ENCODE assay signal across 27 cellular contexts in the genomic region with DNA sequence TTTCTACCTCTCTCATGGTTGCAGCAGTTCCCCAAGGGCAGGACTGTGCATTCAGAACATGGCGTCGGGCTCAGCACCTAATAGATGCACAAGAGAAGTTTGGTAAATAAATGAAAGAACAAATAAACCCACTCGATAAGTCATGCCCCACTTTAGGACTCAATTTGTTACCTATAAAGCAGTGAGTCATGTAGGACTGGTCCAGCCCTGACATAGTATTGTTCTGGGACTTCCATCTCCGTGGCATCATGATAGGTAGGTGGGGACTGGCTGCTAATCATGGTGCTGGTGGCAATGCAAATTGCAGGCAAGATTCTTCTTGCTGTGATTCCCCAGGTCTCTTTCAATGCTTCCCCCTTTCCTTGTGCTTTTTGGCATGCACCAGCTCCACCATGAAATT.
"Had no signal": no experiment of that assay in that cellular context is flagged by ENCODE, and none has a peak within 500 bp of the region (broad histone marks: within the 10 kb centered on the region; RNA-seq: fewer than 3 reads in every experiment).

No MANE protein-coding gene starts in this region.

- H3K36me3 ChIP-seq: gastrocnemius medialis had no signal

- H3K27me3 ChIP-seq: body of pancreas, esophagus muscularis mucosa, foreskin keratinocyte, gastrocnemius medialis had no signal

- H3K4me3 ChIP-seq: body of pancreas, esophagus muscularis mucosa, gastrocnemius medialis had no signal

- H3K27ac Mint-ChIP-seq: activated CD4-positive, alpha-beta memory T cell treated with anti-CD3 and anti-CD28 coated beads, Interleukin-2, amount 10 ng/mL, durations not matched to agents 7 days and 5 days; activated CD4-positive, alpha-beta T cell treated with anti-CD3 and anti-CD28 coated beads, Interleukin-2, amount 10 ng/mL, durations not matched to agents 7 days and 5 days; activated naive CD4-positive, alpha-beta T cell treated with anti-CD3 and anti-CD28 coated beads, Interleukin-2, amount 10 ng/mL, durations not matched to agents 7 days and 5 days; activated naive CD4-positive, alpha-beta T cell treated with anti-CD3 and anti-CD28 coated beads, Interleukin-2, amount 50 U/mL, for 72 hours; activated naive CD8-positive, alpha-beta T cell treated with anti-CD3 and anti-CD28 coated beads, Interleukin-2, amount 10 ng/mL, durations not matched to agents 7 days and 5 days; activated T-cell treated with anti-CD3 and anti-CD28 coated beads, Interleukin-2, amount 50 U/mL, for 24 hours; activated T-cell treated with anti-CD3 and anti-CD28 coated beads, Interleukin-2, amount 50 U/mL, for 72 hours; effector memory CD8-positive, alpha-beta T cell had no signal

- H3K4me1 ChIP-seq: body of pancreas, foreskin keratinocyte had no signal

- ATAC-seq: activated naive CD4-positive, alpha-beta T cell treated with anti-CD3 and anti-CD28 coated beads, Interleukin-2, amount 50 U/mL, for 72 hours; activated T-cell treated with anti-CD3 and anti-CD28 coated beads, Interleukin-2, amount 50 U/mL, for 72 hours; body of pancreas; effector memory CD8-positive, alpha-beta T cell; foreskin keratinocyte; gastrocnemius medialis had no signal

- H3K9me3 Mint-ChIP-seq: activated CD4-positive, alpha-beta memory T cell treated with anti-CD3 and anti-CD28 coated beads, Interleukin-2, amount 10 ng/mL, durations not matched to agents 7 days and 5 days; activated CD4-positive, alpha-beta T cell treated with anti-CD3 and anti-CD28 coated beads, Interleukin-2, amount 10 ng/mL, durations not matched to agents 7 days and 5 days; activated naive CD4-positive, alpha-beta T cell treated with anti-CD3 and anti-CD28 coated beads, Interleukin-2, amount 10 ng/mL, durations not matched to agents 7 days and 5 days; activated naive CD4-positive, alpha-beta T cell treated with anti-CD3 and anti-CD28 coated beads, Interleukin-2, amount 50 U/mL, for 72 hours; activated naive CD8-positive, alpha-beta T cell treated with anti-CD3 and anti-CD28 coated beads, Interleukin-2, amount 10 ng/mL, durations not matched to agents 7 days and 5 days; activated T-cell treated with anti-CD3 and anti-CD28 coated beads, Interleukin-2, amount 50 U/mL, for 24 hours; effector memory CD8-positive, alpha-beta T cell had no signal

- H3K27ac ChIP-seq: body of pancreas, esophagus muscularis mucosa, foreskin keratinocyte, gastrocnemius medialis had no signal

- H3K36me3 Mint-ChIP-seq: activated naive CD4-positive, alpha-beta T cell treated with anti-CD3 and anti-CD28 coated beads, Interleukin-2, amount 10 ng/mL, durations not matched to agents 7 days and 5 days; activated naive CD4-positive, alpha-beta T cell treated with anti-CD3 and anti-CD28 coated beads, Interleukin-2, amount 50 U/mL, for 72 hours; activated naive CD8-positive, alpha-beta T cell treated with anti-CD3 and anti-CD28 coated beads, Interleukin-2, amount 10 ng/mL, durations not matched to agents 7 days and 5 days had no signal

- H3K9me3 ChIP-seq: body of pancreas, esophagus muscularis mucosa, gastrocnemius medialis had no signal

- H3K4me1 Mint-ChIP-seq: activated CD4-positive, alpha-beta memory T cell treated with anti-CD3 and anti-CD28 coated beads, Interleukin-2, amount 10 ng/mL, durations not matched to agents 7 days and 5 days; activated CD4-positive, alpha-beta T cell treated with anti-CD3 and anti-CD28 coated beads, Interleukin-2, amount 10 ng/mL, durations not matched to agents 7 days and 5 days; activated naive CD4-positive, alpha-beta T cell treated with anti-CD3 and anti-CD28 coated beads, Interleukin-2, amount 10 ng/mL, durations not matched to agents 7 days and 5 days; activated naive CD8-positive, alpha-beta T cell treated with anti-CD3 and anti-CD28 coated beads, Interleukin-2, amount 10 ng/mL, durations not matched to agents 7 days and 5 days had no signal

- DNase-seq: activated CD4-positive, alpha-beta memory T cell treated with anti-CD3 and anti-CD28 coated beads, Interleukin-2, amount 10 ng/mL, durations not matched to agents 7 days and 5 days; activated CD4-positive, alpha-beta T cell treated with anti-CD3 and anti-CD28 coated beads for 1 hour; activated CD4-positive, alpha-beta T cell treated with anti-CD3 and anti-CD28 coated beads for 4 hours; activated CD4-positive, alpha-beta T cell treated with anti-CD3 and anti-CD28 coated beads, Interleukin-2, amount 10 ng/mL, durations not matched to agents 7 days and 5 days; activated CD4-positive, alpha-beta T cell treated with anti-CD3 and anti-CD28 coated beads, Interleukin-2, amount 50 U/mL, for 4 hours; activated CD4-positive, CD25-positive, alpha-beta regulatory T cell; activated CD8-positive, alpha-beta memory T cell treated with anti-CD3 and anti-CD28 coated beads, Interleukin-2, amount 50 U/mL, for 48 hours; activated gamma-delta T cell; activated naive CD4-positive, alpha-beta T cell; activated naive CD4-positive, alpha-beta T cell treated with anti-CD3 and anti-CD28 coated beads, Interleukin-2, amount 10 ng/mL, durations not matched to agents 7 days and 5 days; activated naive CD8-positive, alpha-beta T cell treated with anti-CD3 and anti-CD28 coated beads, Interleukin-2, amount 10 ng/mL, durations not matched to agents 7 days and 5 days; activated T-cell treated with anti-CD3 and anti-CD28 coated beads for 4 hours; activated T-cell treated with anti-CD3 and anti-CD28 coated beads, Interleukin-2, amount 50 U/mL, for 24 hours; activated T-cell treated with anti-CD3 and anti-CD28 coated beads, Interleukin-2, amount 50 U/mL, for 72 hours; body of pancreas; caudate nucleus; cortex of kidney; dermis blood vessel endothelial cell; effector CD4-positive, alpha-beta T cell; effector memory CD8-positive, alpha-beta T cell; erythroblast; foreskin keratinocyte; gastrocnemius medialis; T-helper 1 cell; T-helper 2 cell had no signal

- H3K27me3 Mint-ChIP-seq: activated CD4-positive, alpha-beta T cell treated with anti-CD3 and anti-CD28 coated beads, Interleukin-2, amount 10 ng/mL, durations not matched to agents 7 days and 5 days had no signal

- H3K4me3 Mint-ChIP-seq: activated CD4-positive, alpha-beta memory T cell treated with anti-CD3 and anti-CD28 coated beads, Interleukin-2, amount 10 ng/mL, durations not matched to agents 7 days and 5 days; activated CD4-positive, alpha-beta T cell treated with anti-CD3 and anti-CD28 coated beads, Interleukin-2, amount 10 ng/mL, durations not matched to agents 7 days and 5 days; activated naive CD4-positive, alpha-beta T cell treated with anti-CD3 and anti-CD28 coated beads, Interleukin-2, amount 10 ng/mL, durations not matched to agents 7 days and 5 days; activated naive CD8-positive, alpha-beta T cell treated with anti-CD3 and anti-CD28 coated beads, Interleukin-2, amount 10 ng/mL, durations not matched to agents 7 days and 5 days; activated T-cell treated with anti-CD3 and anti-CD28 coated beads, Interleukin-2, amount 50 U/mL, for 24 hours; activated T-cell treated with anti-CD3 and anti-CD28 coated beads, Interleukin-2, amount 50 U/mL, for 72 hours; effector memory CD8-positive, alpha-beta T cell had no signal
